In genomic region chr2:11123856-11124759, GRCh38 we compare ENCODE assay signal across 8 cellular contexts. TPM values are rescaled to one million over a fixed set of nuclear protein-coding genes. Genes with fewer than 3 reads are reported as not detected.
DNase-seq lines count a peak whose midpoint lies in the region; ATAC-seq and TF ChIP-seq lines count a peak whose summit lies in the region.

No MANE protein-coding gene starts in this region.

- no peak for TF ChIP-seq CTCF in activated B cell treated with CpG ODN at 0.5 μM for 24 hours (IDR thresholded peaks at IDR 0.05)
- TF ChIP-seq CTCF in mammary epithelial cell (conservative IDR thresholded peaks at IDR 0.05 in 1 of 2, IDR thresholded peaks at IDR 0.05 in 1 of 2; ENCODE audit: extremely low read depth in 1 of 2, insufficient read depth in 1 of 2, low read depth in 1 of 2, low read length in 2 of 2): peak; percentile 91 to 97
- TF ChIP-seq CTCF in left lung (IDR thresholded peaks at IDR 0.05): peak; percentile 68 to 74

- ATAC-seq in activated B cell treated with CpG ODN at 0.5 μM for 24 hours (ENCODE audit: low read depth) (peak; percentile 57), left lung (peak; percentile 87)

- H3K4me2 ChIP-seq in mammary epithelial cell (ENCODE audit: insufficient read depth, low read depth, low read length): no peak overlapping the region

- H3K9me3 ChIP-seq in mammary epithelial cell (replicated peaks; ENCODE audit: insufficient read depth, low read length): no peaks in the 10 kb centered on the region
- no peaks in the 10 kb centered on the region for H3K9me3 ChIP-seq in left lung

- POLR2A ChIA-PET in HEK293T (lab: Yijun Ruan, JAX): interaction anchor here (1.0 kb wide), 1 partner anchor 212 kb away, joined by 3 read pairs; no protein-coding TSS in a partner anchor
- POLR2A ChIA-PET in activated B cell treated with CpG ODN at 0.5 μM for 24 hours (lab: Charles Lee): no interaction called here

- no peak overlapping the region for H2AFZ ChIP-seq in mammary epithelial cell (ENCODE audit: low read depth, low read length)

- CTCF ChIA-PET in HEK293T (lab: Yijun Ruan, JAX): interaction anchor here (0.5 to 4.4 kb wide), 15 partner anchors 9 to 460 kb away, joined by 3 to 27 read pairs (median 4); partner anchors contain the start of genes KCNF1 and SLC66A3
- CTCF ChIA-PET in activated B cell treated with CpG ODN at 0.5 μM for 24 hours (lab: Charles Lee): interaction anchor here (1.1 to 1.8 kb wide), 4 partner anchors 9 to 339 kb away, joined by 3 to 8 read pairs (median 5); a partner anchor contains a TSS
- CTCF ChIA-PET in mammary epithelial cell (lab: Charles Lee; ENCODE audit: low non-redundant PET): interaction anchor here (0.5 to 1.5 kb wide), 4 partner anchors 8 to 292 kb away, joined by 3 to 8 read pairs (median 5); a partner anchor contains a TSS

- DNase-seq in COLO668 (lab: John Stamatoyannopoulos, UW; ENCODE audit: unreplicated experiment) (peak; percentile 75), HEK293T (ENCODE audit: extremely low spot score) (peak; percentile 86), NCI-H2171 treated with DMSO at 0.1 percent for 48 hours (lab: John Stamatoyannopoulos, UW) (peak; percentile 81), activated B cell treated with CpG ODN at 0.5 μM for 24 hours (no peak), mammary epithelial cell (peak; percentile 45), left lung (peak; percentile 58 to 85), mesenteric fat pad (ENCODE audit: low spot score) (no peak)
- peak; percentile 44 for DNase-seq in stimulated activated CD8-positive, alpha-beta memory T cell treated with anti-CD3 and anti-CD28 coated beads, Interleukin-15, amount 100 ng/mL, for 1 hour (ENCODE audit: low read depth)

- H3K4me1 ChIP-seq in mammary epithelial cell (ENCODE audit: insufficient read depth, low read length) (peaks cover 20% of the 10 kb centered on the region), left lung (peaks cover 0 to 8% of the 10 kb centered on the region in 2 donors)

- H3K36me3 Mint-ChIP-seq in activated B cell treated with CpG ODN at 0.5 μM for 24 hours (ENCODE audit: low read depth): no peaks in the 10 kb centered on the region

- H3K4me3 Mint-ChIP-seq in activated B cell treated with CpG ODN at 0.5 μM for 24 hours: no peak overlapping the region

- H3K27me3 Mint-ChIP-seq in activated B cell treated with CpG ODN at 0.5 μM for 24 hours: peaks cover 2% of the 10 kb centered on the region

- no peak overlapping the region for H3K27ac ChIP-seq in mammary epithelial cell (ENCODE audit: insufficient read depth, low read depth, low read length)
- H3K27ac ChIP-seq in left lung: no peak overlapping the region

- no peak overlapping the region for H3K4me3 ChIP-seq in mammary epithelial cell (replicated peaks in 1 of 3; ENCODE audit: insufficient read depth in 1 of 3, low read depth in 2 of 3, low read length in 3 of 3)
- no peak overlapping the region for H3K4me3 ChIP-seq in left lung

- H3K9me3 Mint-ChIP-seq in activated B cell treated with CpG ODN at 0.5 μM for 24 hours: no peaks in the 10 kb centered on the region

- H3K9ac ChIP-seq in mammary epithelial cell (ENCODE audit: insufficient read depth, low read length): no peak overlapping the region

- no peak overlapping the region for H3K27ac Mint-ChIP-seq in activated B cell treated with CpG ODN at 0.5 μM for 24 hours

- no TSS peak for BruUV-seq in mammary epithelial cell (replicated peaks; lab: Mats Ljungman, UMichigan)

- H3K79me2 ChIP-seq in mammary epithelial cell (ENCODE audit: insufficient read depth, low read length): no peaks in the 10 kb centered on the region

- H4K20me1 ChIP-seq in mammary epithelial cell (ENCODE audit: insufficient read depth, low read length): no peaks in the 10 kb centered on the region

- peaks cover 12% of the 10 kb centered on the region for H3K4me1 Mint-ChIP-seq in activated B cell treated with CpG ODN at 0.5 μM for 24 hours

- no peaks in the 10 kb centered on the region for H3K27me3 ChIP-seq in mammary epithelial cell (ENCODE audit: insufficient read depth, low read length)
- peaks cover 0 to 9% of the 10 kb centered on the region in 2 donors for H3K27me3 ChIP-seq in left lung

- WGBS in mammary epithelial cell (ENCODE audit: low coverage, missing lambda C conversion rate): 58% methylated on average over 31 of the region's 41 CpGs

- in situ Hi-C loops in mammary epithelial cell (cut with MboI; ENCODE audit: low sequenced_read_pairs in 2 of 2): loop anchor here (5.0 to 10.0 kb wide), 2 partner anchors 287 to 419 kb away; no protein-coding TSS in a partner anchor

- dilution Hi-C loops in mammary epithelial cell (cut with HindIII; ENCODE audit: low sequenced_read_pairs): no loop called here

- H3K36me3 ChIP-seq in mammary epithelial cell (ENCODE audit: insufficient read depth, low read length): no peaks in the 10 kb centered on the region
- H3K36me3 ChIP-seq in left lung: no peaks in the 10 kb centered on the region

- intact Hi-C loops in activated B cell treated with CpG ODN at 0.5 μM for 24 hours (cut with micrococcal nuclease) (loop anchor here (1.0 kb wide), 1 partner anchor 289 kb away; no protein-coding TSS in a partner anchor), mammary epithelial cell (cut with micrococcal nuclease) (loop anchor here (1.0 to 5.0 kb wide), 5 partner anchors 51 to 415 kb away; partner anchors contain the start of gene KCNF1), left lung (cut with DNase I) (loop anchor here in 1 of 2 donors (5.0 kb wide), 1 partner anchor 292 kb away; no protein-coding TSS in a partner anchor)

TF ChIP-seq in HEK293T, 16 proteins besides CTCF, POLR2A, EP300 and RAD21:
- TF ChIP-seq HDGF (IDR thresholded peaks at IDR 0.05; ENCODE audit: borderline replicate concordance): no peak
- no peak for TF ChIP-seq LEF1 (IDR thresholded peaks at IDR 0.05; ENCODE audit: borderline replicate concordance)
- TF ChIP-seq ARNT (IDR thresholded peaks at IDR 0.05): no peak
- no peak for TF ChIP-seq SUZ12 (IDR thresholded peaks at IDR 0.05)
- TF ChIP-seq ZNF384 (IDR thresholded peaks at IDR 0.05): no peak
- TF ChIP-seq NFRKB (IDR thresholded peaks at IDR 0.05): no peak
- TF ChIP-seq BHLHE40 (IDR thresholded peaks at IDR 0.05; ENCODE audit: borderline replicate concordance): no peak
- no peak for TF ChIP-seq TARDBP (IDR thresholded peaks at IDR 0.05)
- TF ChIP-seq CTBP1 (IDR thresholded peaks at IDR 0.05; ENCODE audit: borderline replicate concordance): no peak
- no peak for TF ChIP-seq ELF4 (IDR thresholded peaks at IDR 0.05)
- TF ChIP-seq L3MBTL2 (conservative IDR thresholded peaks at IDR 0.05): no peak
- TF ChIP-seq PKNOX1 (IDR thresholded peaks at IDR 0.05): no peak
- TF ChIP-seq FOXA1 (IDR thresholded peaks at IDR 0.05): no peak
- TF ChIP-seq FOXK2 (IDR thresholded peaks at IDR 0.05): no peak
- no peak for TF ChIP-seq SP1 (IDR thresholded peaks at IDR 0.05)
- no peak for TF ChIP-seq FOXM1 (IDR thresholded peaks at IDR 0.05; ENCODE audit: borderline replicate concordance)

RNA-seq across cellular contexts. Expression of gene SLC66A3, which starts 31.2 kb away (rescaled TPM):
- total RNA-seq in activated B cell treated with CpG ODN at 0.5 μM for 24 hours: 14.3 and 15.2 TPM in 2 replicates
- total RNA-seq in mammary epithelial cell: 10 to 100 TPM; 16.1 to 23.3 TPM
- 18.5 TPM for polyA plus RNA-seq in mammary epithelial cell
- polyA minus RNA-seq in mammary epithelial cell: 11.6 TPM
- 10 to 100 TPM; 22.2 to 28.0 TPM for total RNA-seq in left lung
- 19.9 TPM for total RNA-seq in mesenteric fat pad

Comparison
In these comparisons a context has a peak if more than half of its experiments do, and no peak if none do; other contexts are left out.
1. DNase-seq: peak in COLO668 (single experiment), HEK293T (single experiment), NCI-H2171 treated with DMSO at 0.1 percent for 48 hours (single experiment), mammary epithelial cell (single experiment), left lung (2 of 2) and stimulated activated CD8-positive, alpha-beta memory T cell treated with anti-CD3 and anti-CD28 coated beads, Interleukin-15, amount 100 ng/mL, for 1 hour (single experiment); none in activated B cell treated with CpG ODN at 0.5 μM for 24 hours (single experiment) and mesenteric fat pad (single experiment).